In the genomic region with DNA sequence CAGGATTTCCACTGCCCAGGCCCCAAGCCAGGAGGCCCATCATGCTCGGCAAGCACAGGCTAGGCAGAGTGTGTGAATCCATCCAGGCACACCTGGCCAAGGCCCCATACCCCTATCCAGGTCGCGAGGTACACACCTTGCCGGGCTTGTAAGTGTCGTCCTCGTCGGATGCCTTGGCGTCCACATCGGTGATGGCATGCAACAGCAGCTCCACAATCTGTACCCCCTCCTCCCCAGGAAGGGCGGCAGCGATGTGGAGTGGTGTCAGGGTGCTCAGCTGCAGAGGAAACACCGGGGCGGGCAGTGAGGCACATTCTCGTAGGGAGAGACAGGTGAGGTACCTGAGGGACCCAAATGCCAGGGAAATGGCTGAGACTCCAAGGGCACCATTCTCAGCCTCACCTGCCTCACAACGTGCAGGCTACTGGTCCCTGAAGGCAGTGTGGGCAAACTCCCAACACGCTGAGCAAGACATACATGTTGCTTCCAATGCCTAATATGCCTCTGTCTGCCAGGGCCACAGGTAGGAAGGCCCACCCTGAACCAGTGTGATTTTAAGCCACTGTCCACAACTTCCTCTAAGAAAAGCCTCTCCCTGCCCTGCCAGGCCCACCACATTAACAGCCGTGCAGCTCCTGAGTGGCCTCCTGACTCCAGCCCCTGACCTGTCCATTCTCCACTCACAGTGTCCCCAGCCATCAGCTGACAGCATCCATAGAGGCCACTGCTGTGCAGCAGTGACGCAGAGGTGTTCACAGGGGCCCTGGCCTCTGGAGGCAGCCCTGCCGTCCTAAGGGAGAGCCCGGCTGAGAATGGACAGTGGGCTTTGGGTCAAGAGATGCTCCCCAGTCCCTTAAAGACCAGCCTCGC, we compare ENCODE assay signal across 2 cellular contexts.
TF ChIP-seq lines count a peak whose summit lies in the region.

No MANE protein-coding gene starts in this region.

TF ChIP-seq in SK-N-SH, 30 proteins besides CTCF, POLR2A, EP300 and RAD21 (continued from another document):
- TF ChIP-seq POLR2AphosphoS5 (IDR thresholded peaks at IDR 0.05; ENCODE audit: low read depth, low read length) = no peak
- no peak for TF ChIP-seq GABPA (IDR thresholded peaks at IDR 0.05; ENCODE audit: low read depth)
- TF ChIP-seq, protein P1, sequence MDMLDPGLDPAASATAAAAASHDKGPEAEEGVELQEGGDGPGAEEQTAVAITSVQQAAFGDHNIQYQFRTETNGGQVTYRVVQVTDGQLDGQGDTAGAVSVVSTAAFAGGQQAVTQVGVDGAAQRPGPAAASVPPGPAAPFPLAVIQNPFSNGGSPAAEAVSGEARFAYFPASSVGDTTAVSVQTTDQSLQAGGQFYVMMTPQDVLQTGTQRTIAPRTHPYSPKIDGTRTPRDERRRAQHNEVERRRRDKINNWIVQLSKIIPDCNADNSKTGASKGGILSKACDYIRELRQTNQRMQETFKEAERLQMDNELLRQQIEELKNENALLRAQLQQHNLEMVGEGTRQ (IDR thresholded peaks at IDR 0.05; ENCODE audit: borderline replicate concordance, low read depth, low read length) = no peak
- TF ChIP-seq MXI1 (IDR thresholded peaks at IDR 0.05; ENCODE audit: low read depth, low read length) = no peak
- TF ChIP-seq, protein P2, sequence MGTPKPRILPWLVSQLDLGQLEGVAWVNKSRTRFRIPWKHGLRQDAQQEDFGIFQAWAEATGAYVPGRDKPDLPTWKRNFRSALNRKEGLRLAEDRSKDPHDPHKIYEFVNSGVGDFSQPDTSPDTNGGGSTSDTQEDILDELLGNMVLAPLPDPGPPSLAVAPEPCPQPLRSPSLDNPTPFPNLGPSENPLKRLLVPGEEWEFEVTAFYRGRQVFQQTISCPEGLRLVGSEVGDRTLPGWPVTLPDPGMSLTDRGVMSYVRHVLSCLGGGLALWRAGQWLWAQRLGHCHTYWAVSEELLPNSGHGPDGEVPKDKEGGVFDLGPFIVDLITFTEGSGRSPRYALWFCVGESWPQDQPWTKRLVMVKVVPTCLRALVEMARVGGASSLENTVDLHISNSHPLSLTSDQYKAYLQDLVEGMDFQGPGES (IDR thresholded peaks at IDR 0.05; ENCODE audit: low read depth, low read length) = no peak
- TF ChIP-seq EZH2phosphoT487 (IDR thresholded peaks at IDR 0.05; ENCODE audit: borderline replicate concordance, low read depth) = no peak
- TF ChIP-seq, protein P3, sequence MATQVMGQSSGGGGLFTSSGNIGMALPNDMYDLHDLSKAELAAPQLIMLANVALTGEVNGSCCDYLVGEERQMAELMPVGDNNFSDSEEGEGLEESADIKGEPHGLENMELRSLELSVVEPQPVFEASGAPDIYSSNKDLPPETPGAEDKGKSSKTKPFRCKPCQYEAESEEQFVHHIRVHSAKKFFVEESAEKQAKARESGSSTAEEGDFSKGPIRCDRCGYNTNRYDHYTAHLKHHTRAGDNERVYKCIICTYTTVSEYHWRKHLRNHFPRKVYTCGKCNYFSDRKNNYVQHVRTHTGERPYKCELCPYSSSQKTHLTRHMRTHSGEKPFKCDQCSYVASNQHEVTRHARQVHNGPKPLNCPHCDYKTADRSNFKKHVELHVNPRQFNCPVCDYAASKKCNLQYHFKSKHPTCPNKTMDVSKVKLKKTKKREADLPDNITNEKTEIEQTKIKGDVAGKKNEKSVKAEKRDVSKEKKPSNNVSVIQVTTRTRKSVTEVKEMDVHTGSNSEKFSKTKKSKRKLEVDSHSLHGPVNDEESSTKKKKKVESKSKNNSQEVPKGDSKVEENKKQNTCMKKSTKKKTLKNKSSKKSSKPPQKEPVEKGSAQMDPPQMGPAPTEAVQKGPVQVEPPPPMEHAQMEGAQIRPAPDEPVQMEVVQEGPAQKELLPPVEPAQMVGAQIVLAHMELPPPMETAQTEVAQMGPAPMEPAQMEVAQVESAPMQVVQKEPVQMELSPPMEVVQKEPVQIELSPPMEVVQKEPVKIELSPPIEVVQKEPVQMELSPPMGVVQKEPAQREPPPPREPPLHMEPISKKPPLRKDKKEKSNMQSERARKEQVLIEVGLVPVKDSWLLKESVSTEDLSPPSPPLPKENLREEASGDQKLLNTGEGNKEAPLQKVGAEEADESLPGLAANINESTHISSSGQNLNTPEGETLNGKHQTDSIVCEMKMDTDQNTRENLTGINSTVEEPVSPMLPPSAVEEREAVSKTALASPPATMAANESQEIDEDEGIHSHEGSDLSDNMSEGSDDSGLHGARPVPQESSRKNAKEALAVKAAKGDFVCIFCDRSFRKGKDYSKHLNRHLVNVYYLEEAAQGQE (IDR thresholded peaks at IDR 0.05; ENCODE audit: low read depth, low read length) = no peak
- TF ChIP-seq RCOR1 (IDR thresholded peaks at IDR 0.05; ENCODE audit: low read length) = no peak
- TF ChIP-seq, protein P4, sequence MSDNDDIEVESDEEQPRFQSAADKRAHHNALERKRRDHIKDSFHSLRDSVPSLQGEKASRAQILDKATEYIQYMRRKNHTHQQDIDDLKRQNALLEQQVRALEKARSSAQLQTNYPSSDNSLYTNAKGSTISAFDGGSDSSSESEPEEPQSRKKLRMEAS (IDR thresholded peaks at IDR 0.05; ENCODE audit: low read depth) = no peak

TF ChIP-seq in SK-N-SH treated with all-trans-retinoic acid at 6 μM for 48 hours, 23 proteins besides CTCF, POLR2A, EP300 and RAD21:
- TF ChIP-seq, protein P5, sequence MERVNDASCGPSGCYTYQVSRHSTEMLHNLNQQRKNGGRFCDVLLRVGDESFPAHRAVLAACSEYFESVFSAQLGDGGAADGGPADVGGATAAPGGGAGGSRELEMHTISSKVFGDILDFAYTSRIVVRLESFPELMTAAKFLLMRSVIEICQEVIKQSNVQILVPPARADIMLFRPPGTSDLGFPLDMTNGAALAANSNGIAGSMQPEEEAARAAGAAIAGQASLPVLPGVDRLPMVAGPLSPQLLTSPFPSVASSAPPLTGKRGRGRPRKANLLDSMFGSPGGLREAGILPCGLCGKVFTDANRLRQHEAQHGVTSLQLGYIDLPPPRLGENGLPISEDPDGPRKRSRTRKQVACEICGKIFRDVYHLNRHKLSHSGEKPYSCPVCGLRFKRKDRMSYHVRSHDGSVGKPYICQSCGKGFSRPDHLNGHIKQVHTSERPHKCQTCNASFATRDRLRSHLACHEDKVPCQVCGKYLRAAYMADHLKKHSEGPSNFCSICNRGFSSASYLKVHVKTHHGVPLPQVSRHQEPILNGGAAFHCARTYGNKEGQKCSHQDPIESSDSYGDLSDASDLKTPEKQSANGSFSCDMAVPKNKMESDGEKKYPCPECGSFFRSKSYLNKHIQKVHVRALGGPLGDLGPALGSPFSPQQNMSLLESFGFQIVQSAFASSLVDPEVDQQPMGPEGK (CRISPR knock-in tag; IDR thresholded peaks at IDR 0.05; ENCODE audit: borderline replicate concordance) = no peak
- no peak for TF ChIP-seq BACH2 (CRISPR knock-in tag; IDR thresholded peaks at IDR 0.05; ENCODE audit: borderline replicate concordance)
- TF ChIP-seq, protein P6, sequence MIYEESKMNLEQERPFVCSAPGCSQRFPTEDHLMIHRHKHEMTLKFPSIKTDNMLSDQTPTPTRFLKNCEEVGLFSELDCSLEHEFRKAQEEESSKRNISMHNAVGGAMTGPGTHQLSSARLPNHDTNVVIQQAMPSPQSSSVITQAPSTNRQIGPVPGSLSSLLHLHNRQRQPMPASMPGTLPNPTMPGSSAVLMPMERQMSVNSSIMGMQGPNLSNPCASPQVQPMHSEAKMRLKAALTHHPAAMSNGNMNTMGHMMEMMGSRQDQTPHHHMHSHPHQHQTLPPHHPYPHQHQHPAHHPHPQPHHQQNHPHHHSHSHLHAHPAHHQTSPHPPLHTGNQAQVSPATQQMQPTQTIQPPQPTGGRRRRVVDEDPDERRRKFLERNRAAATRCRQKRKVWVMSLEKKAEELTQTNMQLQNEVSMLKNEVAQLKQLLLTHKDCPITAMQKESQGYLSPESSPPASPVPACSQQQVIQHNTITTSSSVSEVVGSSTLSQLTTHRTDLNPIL (CRISPR knock-in tag; IDR thresholded peaks at IDR 0.05; ENCODE audit: low read depth) = no peak
- no peak for TF ChIP-seq OSR1 (CRISPR knock-in tag; IDR thresholded peaks at IDR 0.05)
- no peak for TF ChIP-seq TOX (CRISPR knock-in tag; IDR thresholded peaks at IDR 0.05; ENCODE audit: borderline replicate concordance)
- no peak for TF ChIP-seq CSDC2 (CRISPR knock-in tag; IDR thresholded peaks at IDR 0.05)
- TF ChIP-seq, protein P7, sequence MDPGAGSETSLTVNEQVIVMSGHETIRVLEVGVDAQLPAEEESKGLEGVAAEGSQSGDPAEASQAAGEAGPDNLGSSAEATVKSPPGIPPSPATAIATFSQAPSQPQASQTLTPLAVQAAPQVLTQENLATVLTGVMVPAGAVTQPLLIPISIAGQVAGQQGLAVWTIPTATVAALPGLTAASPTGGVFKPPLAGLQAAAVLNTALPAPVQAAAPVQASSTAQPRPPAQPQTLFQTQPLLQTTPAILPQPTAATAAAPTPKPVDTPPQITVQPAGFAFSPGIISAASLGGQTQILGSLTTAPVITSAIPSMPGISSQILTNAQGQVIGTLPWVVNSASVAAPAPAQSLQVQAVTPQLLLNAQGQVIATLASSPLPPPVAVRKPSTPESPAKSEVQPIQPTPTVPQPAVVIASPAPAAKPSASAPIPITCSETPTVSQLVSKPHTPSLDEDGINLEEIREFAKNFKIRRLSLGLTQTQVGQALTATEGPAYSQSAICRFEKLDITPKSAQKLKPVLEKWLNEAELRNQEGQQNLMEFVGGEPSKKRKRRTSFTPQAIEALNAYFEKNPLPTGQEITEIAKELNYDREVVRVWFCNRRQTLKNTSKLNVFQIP (CRISPR knock-in tag; IDR thresholded peaks at IDR 0.05; ENCODE audit: borderline replicate concordance, low read depth) = no peak
- TF ChIP-seq, protein P8, sequence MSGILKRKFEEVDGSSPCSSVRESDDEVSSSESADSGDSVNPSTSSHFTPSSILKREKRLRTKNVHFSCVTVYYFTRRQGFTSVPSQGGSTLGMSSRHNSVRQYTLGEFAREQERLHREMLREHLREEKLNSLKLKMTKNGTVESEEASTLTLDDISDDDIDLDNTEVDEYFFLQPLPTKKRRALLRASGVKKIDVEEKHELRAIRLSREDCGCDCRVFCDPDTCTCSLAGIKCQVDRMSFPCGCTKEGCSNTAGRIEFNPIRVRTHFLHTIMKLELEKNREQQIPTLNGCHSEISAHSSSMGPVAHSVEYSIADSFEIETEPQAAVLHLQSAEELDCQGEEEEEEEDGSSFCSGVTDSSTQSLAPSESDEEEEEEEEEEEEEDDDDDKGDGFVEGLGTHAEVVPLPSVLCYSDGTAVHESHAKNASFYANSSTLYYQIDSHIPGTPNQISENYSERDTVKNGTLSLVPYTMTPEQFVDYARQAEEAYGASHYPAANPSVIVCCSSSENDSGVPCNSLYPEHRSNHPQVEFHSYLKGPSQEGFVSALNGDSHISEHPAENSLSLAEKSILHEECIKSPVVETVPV (CRISPR knock-in tag; IDR thresholded peaks at IDR 0.05) = no peak
- TF ChIP-seq PPARA (CRISPR knock-in tag; IDR thresholded peaks at IDR 0.05; ENCODE audit: borderline replicate concordance) = no peak
- no peak for TF ChIP-seq ZNF565 (CRISPR knock-in tag; conservative IDR thresholded peaks at IDR 0.05; ENCODE audit: low read depth)
- TF ChIP-seq ZFP30 (CRISPR knock-in tag; IDR thresholded peaks at IDR 0.05) = no peak
- TF ChIP-seq ZFP3 (CRISPR knock-in tag; IDR thresholded peaks at IDR 0.05) = no peak
- TF ChIP-seq ZC3H10 (CRISPR knock-in tag; IDR thresholded peaks at IDR 0.05) = no peak
- TF ChIP-seq ESRRG (CRISPR knock-in tag; IDR thresholded peaks at IDR 0.05) = no peak
